In the genomic region with DNA sequence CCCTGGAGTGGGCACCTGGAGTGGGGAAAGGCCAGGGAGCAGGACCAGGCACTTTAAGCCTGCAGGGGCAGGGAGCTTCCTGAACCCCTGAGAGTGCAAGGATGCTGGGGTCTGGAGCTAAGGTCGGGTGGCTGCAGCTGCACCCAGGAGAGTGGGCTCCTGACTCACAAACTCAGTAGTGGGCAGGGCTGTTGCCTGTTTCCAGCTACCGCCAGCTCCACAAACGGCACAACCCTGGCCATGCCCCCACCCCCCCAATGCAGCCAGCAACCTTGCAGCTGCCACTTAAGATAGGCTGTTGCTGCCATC, we compare ENCODE assay signal across 19 cellular contexts.
"Had no signal": no experiment of that assay in that cellular context is flagged by ENCODE, and none has a peak within 500 bp of the region (broad histone marks: within the 10 kb centered on the region; RNA-seq: fewer than 3 reads in every experiment).

No MANE protein-coding gene starts in this region.

- H2AFZ ChIP-seq: hepatocyte, neural progenitor cell had no signal

- ATAC-seq: lower lobe of right lung, natural killer cell, right cardiac atrium had no signal

- H3K4me1 ChIP-seq: heart right ventricle, lower lobe of right lung, neural progenitor cell, sigmoid colon, tibial nerve, uterus had no signal

- H3K9ac ChIP-seq: neural progenitor cell had no signal

- DNase-seq: heart right ventricle; islet precursor cell; lower lobe of right lung; mesendoderm; naive B cell; natural killer cell; nephron progenitor cell; ovary; right cardiac atrium; sigmoid colon; stimulated activated CD4-positive, alpha-beta T cell treated with anti-CD3 and anti-CD28 coated beads, Interleukin-1b, Interleukin-23, amount 100 ng/mL, for 48 hours; stimulated activated CD4-positive, alpha-beta T cell treated with anti-CD3 and anti-CD28 coated beads, Interleukin-2, amount 100 ng/mL, for 48 hours; stimulated activated naive CD4-positive, alpha-beta T cell treated with Interleukin-2 at 50 U/mL for 16 hours; stimulated activated naive CD8-positive, alpha-beta T cell treated with anti-CD3 and anti-CD28 coated beads, Interleukin-15, amount 100 ng/mL, for 72 hours; substantia nigra; uterus had no signal

- H3K4me3 ChIP-seq: heart right ventricle, hepatocyte, lower lobe of right lung, neural progenitor cell, ovary, sigmoid colon, tibial nerve, uterus had no signal

- H3K4me2 ChIP-seq: hepatocyte, neural progenitor cell had no signal

- H3K36me3 ChIP-seq: heart right ventricle, lower lobe of right lung, neural progenitor cell, ovary, sigmoid colon, tibial nerve, uterus had no signal

- H3K79me2 ChIP-seq: hepatocyte had no signal

- H3K27ac ChIP-seq: heart right ventricle, hepatocyte, lower lobe of right lung, neural progenitor cell, ovary, sigmoid colon, tibial nerve, uterus had no signal

- H3K9me3 ChIP-seq: lower lobe of right lung, ovary, uterus had no signal

- H3K27me3 ChIP-seq: heart right ventricle, hepatocyte, neural progenitor cell, ovary, sigmoid colon, tibial nerve, uterus had no signal
